29 cellular contexts compared by ENCODE assay signal in genomic region chr4:111698361-111698760, GRCh38.
"Had no signal": no experiment of that assay in that cellular context is flagged by ENCODE, and none has a peak within 500 bp of the region (broad histone marks: within the 10 kb centered on the region; RNA-seq: fewer than 3 reads in every experiment).

No MANE protein-coding gene starts in this region.

- H3K4me1 ChIP-seq: colonic mucosa, esophagus squamous epithelium, foreskin keratinocyte, gastrocnemius medialis, gastroesophageal sphincter, heart left ventricle, heart right ventricle had no signal

- FAIRE-seq: colon, endometrium, endothelial cell of umbilical vein, frontal cortex had no signal

- H3K27me3 ChIP-seq: colonic mucosa, esophagus muscularis mucosa, esophagus squamous epithelium, foreskin keratinocyte, gastrocnemius medialis, gastroesophageal sphincter had no signal

- H3K9me3 ChIP-seq: colonic mucosa, esophagus muscularis mucosa, esophagus squamous epithelium, gastrocnemius medialis, gastroesophageal sphincter, heart left ventricle, heart right ventricle had no signal

- H3K27me3 Mint-ChIP-seq: dendritic cell treated with granulocyte-macrophage colony-stimulating factor and Interleukin-4, amounts not matched to agents 40 ng/mL and 50 ng/mL, for 4 days; effector memory CD8-positive, alpha-beta T cell had no signal

- H3K4me3 Mint-ChIP-seq: dendritic cell treated with granulocyte-macrophage colony-stimulating factor and Interleukin-4, amounts not matched to agents 40 ng/mL and 50 ng/mL, for 4 days; effector memory CD8-positive, alpha-beta T cell; endodermal cell had no signal

- H3K9me3 Mint-ChIP-seq: dendritic cell treated with granulocyte-macrophage colony-stimulating factor and Interleukin-4, amounts not matched to agents 40 ng/mL and 50 ng/mL, for 4 days; endodermal cell had no signal

- H3K27ac ChIP-seq: colonic mucosa, coronary artery, dorsolateral prefrontal cortex, epithelial cell of prostate, esophagus muscularis mucosa, esophagus squamous epithelium, foreskin keratinocyte, gastrocnemius medialis, gastroesophageal sphincter, heart right ventricle had no signal

- H3K36me3 ChIP-seq: colonic mucosa, esophagus muscularis mucosa, esophagus squamous epithelium, gastrocnemius medialis, gastroesophageal sphincter, heart left ventricle, heart right ventricle had no signal

- DNase-seq: colonic mucosa; cortex of kidney; dermis blood vessel endothelial cell; dorsolateral prefrontal cortex; effector CD4-positive, alpha-beta T cell; effector CD8-positive, alpha-beta T cell; effector memory CD4-positive, alpha-beta T cell; effector memory CD8-positive, alpha-beta T cell; endodermal cell; erythroblast; esophagus squamous epithelium; foreskin fibroblast; foreskin keratinocyte; foreskin melanocyte; gastrocnemius medialis; glutamatergic neuron; head of caudate nucleus; heart left ventricle; heart right ventricle had no signal

- H3K27ac Mint-ChIP-seq: dendritic cell treated with granulocyte-macrophage colony-stimulating factor and Interleukin-4, amounts not matched to agents 40 ng/mL and 50 ng/mL, for 4 days; effector memory CD8-positive, alpha-beta T cell; endodermal cell had no signal

- ATAC-seq: effector memory CD8-positive, alpha-beta T cell; esophagus mucosa; foreskin keratinocyte; gastrocnemius medialis; gastroesophageal sphincter; heart left ventricle; heart right ventricle had no signal

- H3K4me3 ChIP-seq: colonic mucosa, coronary artery, dorsolateral prefrontal cortex, esophagus muscularis mucosa, esophagus squamous epithelium, gastrocnemius medialis, gastroesophageal sphincter, heart left ventricle, heart right ventricle had no signal
